Comparison of ENCODE assay signal across 22 cellular contexts in the genomic region with DNA sequence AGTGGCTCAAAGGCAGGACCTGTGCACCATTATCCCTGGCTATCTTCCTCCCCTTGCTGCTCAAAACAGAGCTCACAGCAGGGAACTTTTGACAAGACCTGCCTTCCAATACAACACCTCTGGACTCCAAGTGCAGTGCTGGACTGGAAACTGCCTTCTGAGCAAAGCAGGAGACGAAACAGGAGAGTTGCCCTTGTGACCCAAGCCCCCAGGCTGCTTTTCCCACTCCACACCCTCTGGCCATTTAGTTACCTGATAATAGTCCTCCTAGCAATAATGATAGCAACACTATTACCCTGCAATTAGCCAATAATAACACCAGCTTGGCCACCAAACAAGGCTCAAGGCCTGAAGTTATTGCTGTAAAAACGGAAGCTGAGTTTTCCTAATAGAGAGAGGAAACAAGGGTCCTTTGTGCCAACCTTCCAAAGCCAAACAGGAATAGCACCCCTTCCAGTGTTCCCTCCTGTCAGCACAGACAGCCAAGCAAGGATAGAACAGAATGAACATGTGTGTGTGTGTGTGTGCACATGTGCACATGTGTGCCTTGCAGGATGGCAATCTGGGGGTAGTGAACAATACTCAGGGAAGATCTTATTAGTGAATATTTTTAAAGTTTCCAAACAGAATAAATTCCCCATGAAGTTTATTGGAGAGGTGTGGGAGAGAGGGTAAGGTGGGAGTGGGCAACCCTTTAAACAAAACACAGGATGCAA. TPM values are rescaled to one million over a fixed set of nuclear protein-coding genes. Genes with fewer than 3 reads are reported as not detected.
"Had no signal": no experiment of that assay in that cellular context is flagged by ENCODE, and none has a peak within 500 bp of the region (broad histone marks: within the 10 kb centered on the region; RNA-seq: fewer than 3 reads in every experiment).

No MANE protein-coding gene starts in this region.

- H3K4me1 ChIP-seq: left ventricle myocardium inferior, SJCRH30, tibial nerve had no signal

- H3K36me3 ChIP-seq: cardiac muscle cell, left ventricle myocardium inferior, SJCRH30, tibial nerve had no signal

- DNase-seq: activated CD4-positive, alpha-beta T cell treated with anti-CD3 and anti-CD28 coated beads, Interleukin-2, amount 50 U/mL, for 1 hour; activated CD4-positive, CD25-positive, alpha-beta regulatory T cell; activated gamma-delta T cell treated with Interleukin-2 at 50 U/mL for 16 hours; activated T-cell treated with anti-CD3 and anti-CD28 coated beads, Interleukin-2, amount 50 U/mL, for 72 hours; kidney; left ventricle myocardium inferior; mesenchymal stem cell; nucleus accumbens; SJCRH30; stimulated activated CD4-positive, alpha-beta T cell treated with anti-CD3 and anti-CD28 coated beads, Interleukin-4, amount 100 ng/mL, for 24 hours; stimulated activated naive CD4-positive, alpha-beta T cell had no signal

- FAIRE-seq: kidney had no signal

- H3K79me2 ChIP-seq: hepatocyte had no signal

- H3K4me3 ChIP-seq: cardiac muscle cell, hepatocyte, left ventricle myocardium inferior, SJCRH30, skin epidermis, tibial nerve had no signal

- H3K27ac ChIP-seq: cardiac muscle cell, hepatocyte, left ventricle myocardium inferior, SJCRH30, skin epidermis, tibial nerve had no signal

- H3K9me3 ChIP-seq: left ventricle myocardium inferior, SJCRH30, tibial nerve had no signal

- H2AFZ ChIP-seq: hepatocyte had no signal

- H3K4me2 ChIP-seq: hepatocyte had no signal

- ATAC-seq: activated CD8-positive, alpha-beta memory T cell treated with anti-CD3 and anti-CD28 coated beads, Interleukin-2, amount 10 ng/mL, durations not matched to agents 7 days and 5 days; activated T-cell treated with anti-CD3 and anti-CD28 coated beads, Interleukin-2, amount 50 U/mL, for 72 hours; esophagus mucosa had no signal

- H3K27me3 ChIP-seq: SJCRH30, tibial nerve had no signal

RNA-seq across cellular contexts. Expression of gene KRT73, which starts 9.2 kb away (rescaled TPM):
- total RNA-seq: activated CD8-positive, alpha-beta memory T cell treated with anti-CD3 and anti-CD28 coated beads, Interleukin-2, amount 10 ng/mL, durations not matched to agents 7 days and 5 days; cardiac muscle cell; esophagus mucosa; glomerular endothelial cell; hepatocyte; kidney; left ventricle myocardium inferior; mucosa of gallbladder; posterior vena cava; SJCRH30; subcutaneous adipose tissue; tibial nerve had no signal
- polyA plus RNA-seq: cardiac muscle cell, hepatocyte had no signal

RNA-seq across cellular contexts. Expression of gene KRT2, which starts 24.5 kb away (rescaled TPM):
- total RNA-seq: activated CD8-positive, alpha-beta memory T cell treated with anti-CD3 and anti-CD28 coated beads, Interleukin-2, amount 10 ng/mL, durations not matched to agents 7 days and 5 days; activated T-cell treated with anti-CD3 and anti-CD28 coated beads, Interleukin-2, amount 50 U/mL, for 72 hours; cardiac muscle cell; esophagus mucosa; glomerular endothelial cell; hepatocyte; kidney; left ventricle myocardium inferior; mucosa of gallbladder; posterior vena cava; SJCRH30; subcutaneous adipose tissue; tibial nerve had no signal
- polyA plus RNA-seq: adipose tissue, cardiac muscle cell, hepatocyte had no signal

RNA-seq across cellular contexts. Expression of gene KRT72, which starts 26.3 kb away (rescaled TPM):
- total RNA-seq: cardiac muscle cell, esophagus mucosa, glomerular endothelial cell, hepatocyte, kidney, left ventricle myocardium inferior, mucosa of gallbladder, posterior vena cava, SJCRH30, subcutaneous adipose tissue, tibial nerve had no signal
- polyA plus RNA-seq: cardiac muscle cell, hepatocyte had no signal

RNA-seq across cellular contexts. Expression of gene KRT1, which starts 52.7 kb away (rescaled TPM):
- total RNA-seq: activated CD8-positive, alpha-beta memory T cell treated with anti-CD3 and anti-CD28 coated beads, Interleukin-2, amount 10 ng/mL, durations not matched to agents 7 days and 5 days; activated T-cell treated with anti-CD3 and anti-CD28 coated beads, Interleukin-2, amount 50 U/mL, for 72 hours; cardiac muscle cell; glomerular endothelial cell; kidney; left ventricle myocardium inferior; SJCRH30; tibial nerve had no signal
- polyA plus RNA-seq: adipose tissue, cardiac muscle cell, hepatocyte had no signal

RNA-seq across cellular contexts. Expression of gene KRT74, which starts 53.9 kb away (rescaled TPM):
- total RNA-seq: activated CD8-positive, alpha-beta memory T cell treated with anti-CD3 and anti-CD28 coated beads, Interleukin-2, amount 10 ng/mL, durations not matched to agents 7 days and 5 days; cardiac muscle cell; glomerular endothelial cell; hepatocyte; kidney; mucosa of gallbladder; posterior vena cava; SJCRH30; subcutaneous adipose tissue; tibial nerve had no signal
- polyA plus RNA-seq: adipose tissue, cardiac muscle cell, hepatocyte had no signal
